Comparison of ENCODE assay signal across 18 cellular contexts in the genomic region with DNA sequence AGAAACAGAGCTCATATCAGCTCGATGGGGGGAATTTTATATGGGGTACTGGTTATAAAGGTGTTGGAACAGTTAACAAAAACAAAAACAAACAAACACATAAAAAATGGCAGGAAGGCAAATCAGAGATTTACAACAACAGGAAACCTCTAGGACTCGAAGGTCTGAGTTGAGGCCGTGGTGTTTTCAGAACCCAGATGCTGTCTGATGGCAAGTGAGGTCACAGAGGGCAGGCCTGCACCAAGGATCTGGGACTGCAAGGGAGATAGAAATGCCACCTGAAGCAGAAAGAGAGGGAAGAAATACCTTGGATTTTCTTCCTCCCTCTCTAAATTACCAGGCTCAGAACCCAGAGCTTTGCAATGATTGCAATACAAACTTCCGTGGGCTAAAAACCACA.
DNase-seq lines count a peak whose midpoint lies in the region; ATAC-seq lines count a peak whose summit lies in the region.
"Had no signal": no experiment of that assay in that cellular context is flagged by ENCODE, and none has a peak within 500 bp of the region (broad histone marks: within the 10 kb centered on the region; RNA-seq: fewer than 3 reads in every experiment).

No MANE protein-coding gene starts in this region.

- H3K18ac ChIP-seq in mesendoderm (ENCODE audit: low read length): peak overlapping the region; percentile 30

- H3K79me2 ChIP-seq in mesendoderm (ENCODE audit: control insufficient read depth, insufficient read depth, low read length): no peaks in the 10 kb centered on the region

- H3K4ac ChIP-seq in mesendoderm (ENCODE audit: low read depth, low read length): no peak overlapping the region

- H3K23ac ChIP-seq in mesendoderm (ENCODE audit: low read length): no peak overlapping the region

- no peak overlapping the region for H3K4me3 ChIP-seq in mesendoderm (ENCODE audit: low read length)
- H3K4me3 ChIP-seq: lower lobe of right lung, vagina had no signal

- no peaks in the 10 kb centered on the region for H3K9me3 Mint-ChIP-seq in activated CD4-positive, alpha-beta T cell treated with anti-CD3 and anti-CD28 coated beads, Interleukin-2, amount 10 ng/mL, durations not matched to agents 24 days and 14 days
- H3K9me3 Mint-ChIP-seq in activated T-cell treated with anti-CD3 and anti-CD28 coated beads, Interleukin-2, amount 50 U/mL, for 72 hours: no peaks in the 10 kb centered on the region
- H3K9me3 Mint-ChIP-seq: T-helper 2 cell treated with Interferon-gamma antibody and Interleukin-4, amounts not matched to agents 5 μg/mL and 100 μg/mL, for 36 hours had no signal

- H3K27me3 Mint-ChIP-seq in activated CD4-positive, alpha-beta T cell treated with anti-CD3 and anti-CD28 coated beads, Interleukin-2, amount 10 ng/mL, durations not matched to agents 24 days and 14 days: no peaks in the 10 kb centered on the region
- H3K27me3 Mint-ChIP-seq in activated T-cell treated with anti-CD3 and anti-CD28 coated beads, Interleukin-2, amount 50 U/mL, for 72 hours (ENCODE audit: low read depth): no peaks in the 10 kb centered on the region

- H3K27ac Mint-ChIP-seq in activated CD4-positive, alpha-beta T cell treated with anti-CD3 and anti-CD28 coated beads, Interleukin-2, amount 10 ng/mL, durations not matched to agents 24 days and 14 days: no peak overlapping the region
- no peak overlapping the region for H3K27ac Mint-ChIP-seq in activated T-cell treated with anti-CD3 and anti-CD28 coated beads, Interleukin-2, amount 50 U/mL, for 72 hours
- H3K27ac Mint-ChIP-seq: activated naive CD8-positive, alpha-beta T cell; brain; T-helper 2 cell treated with Interferon-gamma antibody and Interleukin-4, amounts not matched to agents 5 μg/mL and 100 μg/mL, for 36 hours had no signal

- H3K56ac ChIP-seq in mesendoderm (ENCODE audit: low read length): peak overlapping the region; percentile 63

- intact Hi-C loops in activated CD4-positive, alpha-beta T cell treated with anti-CD3 and anti-CD28 coated beads, Interleukin-2, amount 10 ng/mL, durations not matched to agents 24 days and 14 days (cut with micrococcal nuclease): no loop called here

- H3K27ac ChIP-seq in mesendoderm (ENCODE audit: low read depth, low read length): no peak overlapping the region
- H3K27ac ChIP-seq: lower lobe of right lung, vagina had no signal

- no peak overlapping the region for H3K4me2 ChIP-seq in mesendoderm (ENCODE audit: low read length)

- DNase-seq in mesendoderm (no peak), NCI-H2107 treated with DMSO at 0.1 percent for 48 hours (lab: John Stamatoyannopoulos, UW; ENCODE audit: unreplicated experiment) (no peak), AG08395 (ENCODE audit: low spot score) (no peak)
- no peak for DNase-seq in activated CD4-positive, alpha-beta T cell treated with anti-CD3 and anti-CD28 coated beads, Interleukin-2, amount 10 ng/mL, durations not matched to agents 24 days and 14 days
- no peak for DNase-seq in activated T-cell treated with anti-CD3 and anti-CD28 coated beads, Interleukin-2, amount 50 U/mL, for 72 hours
- DNase-seq: activated CD4-positive, alpha-beta T cell treated with anti-CD3 and anti-CD28 coated beads for 48 hours; GDM1; KG1; lower lobe of right lung; NK-92 treated with Interleukin-12 subunit alpha and Interleukin-12 subunit beta, amount 100 ng/mL, for 24 hours; SHP77 had no signal

- no peaks in the 10 kb centered on the region for H3K36me3 ChIP-seq in mesendoderm (ENCODE audit: control insufficient read depth, insufficient read depth, low read length)
- H3K36me3 ChIP-seq: lower lobe of right lung, vagina had no signal

- ATAC-seq in GM18907 (IDR thresholded peaks at IDR 0.05; ENCODE audit: unreplicated experiment): peak; percentile 57
- ATAC-seq in GM21717 (IDR thresholded peaks at IDR 0.05; ENCODE audit: unreplicated experiment): peak; percentile 51
- ATAC-seq in HG03342 (IDR thresholded peaks at IDR 0.05; ENCODE audit: unreplicated experiment): peak; percentile 49
- no peak for ATAC-seq in activated T-cell treated with anti-CD3 and anti-CD28 coated beads, Interleukin-2, amount 50 U/mL, for 72 hours (replicated peaks in 1 of 2)
- ATAC-seq: lower lobe of right lung had no signal

- no peak overlapping the region for H3K4me3 Mint-ChIP-seq in activated CD4-positive, alpha-beta T cell treated with anti-CD3 and anti-CD28 coated beads, Interleukin-2, amount 10 ng/mL, durations not matched to agents 24 days and 14 days
- H3K4me3 Mint-ChIP-seq in activated T-cell treated with anti-CD3 and anti-CD28 coated beads, Interleukin-2, amount 50 U/mL, for 72 hours: no peak overlapping the region
- H3K4me3 Mint-ChIP-seq: activated naive CD8-positive, alpha-beta T cell; brain; T-helper 2 cell treated with Interferon-gamma antibody and Interleukin-4, amounts not matched to agents 5 μg/mL and 100 μg/mL, for 36 hours had no signal

- H4K8ac ChIP-seq in mesendoderm (ENCODE audit: low read depth, low read length): no peak overlapping the region

- H2BK5ac ChIP-seq in mesendoderm (ENCODE audit: low read length): peak overlapping the region; percentile 64

- H4K5ac ChIP-seq in mesendoderm (ENCODE audit: low read length): no peak overlapping the region

- H2BK15ac ChIP-seq in mesendoderm (replicated peaks; ENCODE audit: low read depth): no peak overlapping the region

- H3K4me1 Mint-ChIP-seq in activated CD4-positive, alpha-beta T cell treated with anti-CD3 and anti-CD28 coated beads, Interleukin-2, amount 10 ng/mL, durations not matched to agents 24 days and 14 days: no peaks in the 10 kb centered on the region
- no peaks in the 10 kb centered on the region for H3K4me1 Mint-ChIP-seq in activated T-cell treated with anti-CD3 and anti-CD28 coated beads, Interleukin-2, amount 50 U/mL, for 72 hours (ENCODE audit: low read depth)

- H2AK5ac ChIP-seq in mesendoderm (ENCODE audit: low read length): no peak overlapping the region

- no peak overlapping the region for H2BK120ac ChIP-seq in mesendoderm (ENCODE audit: low read depth, low read length)

- no peaks in the 10 kb centered on the region for H3K79me1 ChIP-seq in mesendoderm (ENCODE audit: low read length)

- no CpG with 5 or more reads among the region's 4 CpGs for WGBS in mesendoderm (ENCODE audit: extremely low coverage, insufficient coverage, low lambda C conversion rate)

- H3K9ac ChIP-seq in mesendoderm (ENCODE audit: low read length): no peak overlapping the region

- H3K27me3 ChIP-seq in mesendoderm (ENCODE audit: insufficient read depth, low read length, poor library complexity): no peaks in the 10 kb centered on the region
- H3K27me3 ChIP-seq: vagina had no signal

- no peaks in the 10 kb centered on the region for H3K36me3 Mint-ChIP-seq in activated CD4-positive, alpha-beta T cell treated with anti-CD3 and anti-CD28 coated beads, Interleukin-2, amount 10 ng/mL, durations not matched to agents 24 days and 14 days (ENCODE audit: low read depth)
- no peaks in the 10 kb centered on the region for H3K36me3 Mint-ChIP-seq in activated T-cell treated with anti-CD3 and anti-CD28 coated beads, Interleukin-2, amount 50 U/mL, for 72 hours (ENCODE audit: insufficient read depth in 2 of 2)
- H3K36me3 Mint-ChIP-seq: activated naive CD8-positive, alpha-beta T cell; brain had no signal

- H3K4me1 ChIP-seq in mesendoderm (ENCODE audit: control insufficient read depth, low read depth, low read length): peaks cover 23% of the 10 kb centered on the region
- H3K4me1 ChIP-seq: lower lobe of right lung, vagina had no signal

Comparison
In these comparisons a context has a peak if more than half of its experiments do, and no peak if none do; other contexts are left out.
1. ATAC-seq: peak in GM18907 (single experiment), GM21717 (single experiment) and HG03342 (single experiment); none in activated T-cell treated with anti-CD3 and anti-CD28 coated beads, Interleukin-2, amount 50 U/mL, for 72 hours (0 of 2).